Comparison of ENCODE assay signal across 1 cellular context in genomic region chr2:187461294-187462261, GRCh38.
TF ChIP-seq lines count a peak whose summit lies in the region.

No MANE protein-coding gene starts in this region.

TF ChIP-seq in HepG2, 621 proteins besides CTCF, POLR2A, EP300 and RAD21 (continued from another document and continues in another):
- TF ChIP-seq MYPOP (CRISPR knock-in tag; IDR thresholded peaks at IDR 0.05) (no peak), ZNF382 (CRISPR knock-in tag; IDR thresholded peaks at IDR 0.05; ENCODE audit: borderline replicate concordance) (no peak), KDM5A (IDR thresholded peaks at IDR 0.05; ENCODE audit: borderline replicate concordance, low read length) (peak; percentile 75), ZNF296 (CRISPR knock-in tag; conservative IDR thresholded peaks at IDR 0.05) (no peak), ZNF572 (CRISPR knock-in tag; IDR thresholded peaks at IDR 0.05) (0 out of 2 replicates have a peak, but pooled peaks have one; percentile 73), SMC3 (IDR thresholded peaks at IDR 0.05; ENCODE audit: low read length) (no peak), KDM3A (CRISPR knock-in tag; IDR thresholded peaks at IDR 0.05; ENCODE audit: low read depth) (peak; percentile 81), BRD4 (CRISPR knock-in tag; IDR thresholded peaks at IDR 0.05) (peak; percentile 94), ZFP41 (CRISPR knock-in tag; IDR thresholded peaks at IDR 0.05; ENCODE audit: borderline replicate concordance) (no peak), EZH2 (conservative IDR thresholded peaks at IDR 0.05; ENCODE audit: low read depth, low read length) (no peak; the same call in 1 of the 2 replicates), SATB2 (CRISPR knock-in tag; IDR thresholded peaks at IDR 0.05) (no peak), SP2 (CRISPR knock-in tag; IDR thresholded peaks at IDR 0.05) (no peak), BATF2 (CRISPR knock-in tag; IDR thresholded peaks at IDR 0.05) (no peak), ZNF280D (CRISPR knock-in tag; IDR thresholded peaks at IDR 0.05) (peak; percentile 96), MEIS1 (CRISPR knock-in tag; IDR thresholded peaks at IDR 0.05; ENCODE audit: borderline replicate concordance) (no peak), HNF4A (CRISPR knock-in tag; IDR thresholded peaks at IDR 0.05) (peak; percentile 17; the same call in 1 of the 2 replicates), ATF1 (CRISPR knock-in tag; IDR thresholded peaks at IDR 0.05) (no peak), KDM4B (CRISPR knock-in tag; IDR thresholded peaks at IDR 0.05) (no peak), ZNF746 (CRISPR knock-in tag; IDR thresholded peaks at IDR 0.05) (no peak), MIXL1 (CRISPR knock-in tag; IDR thresholded peaks at IDR 0.05) (peak; percentile 38; the same call in 1 of the 2 replicates), ZNF747 (CRISPR knock-in tag; IDR thresholded peaks at IDR 0.05; ENCODE audit: borderline replicate concordance) (no peak), ELF3 (CRISPR knock-in tag; IDR thresholded peaks at IDR 0.05) (peak; percentile 56; the same call in 1 of the 2 replicates), GPN1 (CRISPR knock-in tag; IDR thresholded peaks at IDR 0.05; ENCODE audit: borderline replicate concordance) (no peak), ESRRA (CRISPR knock-in tag; IDR thresholded peaks at IDR 0.05; ENCODE audit: low read depth) (no peak), ARNTL (CRISPR knock-in tag; IDR thresholded peaks at IDR 0.05) (no peak), GATA4 (IDR thresholded peaks at IDR 0.05; ENCODE audit: borderline replicate concordance, low read depth) (no peak), GMEB2 (CRISPR knock-in tag; IDR thresholded peaks at IDR 0.05; ENCODE audit: low read depth) (no peak), ZNF484 (CRISPR knock-in tag; IDR thresholded peaks at IDR 0.05; ENCODE audit: borderline replicate concordance, low read depth) (no peak), ZNF678 (CRISPR knock-in tag; IDR thresholded peaks at IDR 0.05) (no peak; the same call in 1 of the 2 replicates), PRDM4 (CRISPR knock-in tag; IDR thresholded peaks at IDR 0.05; ENCODE audit: borderline replicate concordance) (no peak), ZMAT3 (CRISPR knock-in tag; conservative IDR thresholded peaks at IDR 0.05) (0 out of 2 replicates have a peak, but pooled peaks have one; percentile 64), NCOR1 (IDR thresholded peaks at IDR 0.05; ENCODE audit: borderline replicate concordance, low read length) (no peak), ATRX (CRISPR knock-in tag; IDR thresholded peaks at IDR 0.05; ENCODE audit: borderline replicate concordance) (no peak), ZNF17 (CRISPR knock-in tag; IDR thresholded peaks at IDR 0.05) (no peak), EEA1 (CRISPR knock-in tag; IDR thresholded peaks at IDR 0.05; ENCODE audit: borderline replicate concordance) (no peak), FOSL1 (CRISPR knock-in tag; IDR thresholded peaks at IDR 0.05; ENCODE audit: borderline replicate concordance) (no peak), NFYC (CRISPR knock-in tag; IDR thresholded peaks at IDR 0.05) (0 out of 2 replicates have a peak, but pooled peaks have one; percentile 18), CCDC6 (CRISPR knock-in tag; IDR thresholded peaks at IDR 0.05) (peak; percentile 93), SAFB2 (CRISPR knock-in tag; IDR thresholded peaks at IDR 0.05; ENCODE audit: borderline replicate concordance, low read depth) (no peak), HDAC2 (CRISPR knock-in tag; IDR thresholded peaks at IDR 0.05) (peak; percentile 81)
- TF ChIP-seq, protein P1, sequence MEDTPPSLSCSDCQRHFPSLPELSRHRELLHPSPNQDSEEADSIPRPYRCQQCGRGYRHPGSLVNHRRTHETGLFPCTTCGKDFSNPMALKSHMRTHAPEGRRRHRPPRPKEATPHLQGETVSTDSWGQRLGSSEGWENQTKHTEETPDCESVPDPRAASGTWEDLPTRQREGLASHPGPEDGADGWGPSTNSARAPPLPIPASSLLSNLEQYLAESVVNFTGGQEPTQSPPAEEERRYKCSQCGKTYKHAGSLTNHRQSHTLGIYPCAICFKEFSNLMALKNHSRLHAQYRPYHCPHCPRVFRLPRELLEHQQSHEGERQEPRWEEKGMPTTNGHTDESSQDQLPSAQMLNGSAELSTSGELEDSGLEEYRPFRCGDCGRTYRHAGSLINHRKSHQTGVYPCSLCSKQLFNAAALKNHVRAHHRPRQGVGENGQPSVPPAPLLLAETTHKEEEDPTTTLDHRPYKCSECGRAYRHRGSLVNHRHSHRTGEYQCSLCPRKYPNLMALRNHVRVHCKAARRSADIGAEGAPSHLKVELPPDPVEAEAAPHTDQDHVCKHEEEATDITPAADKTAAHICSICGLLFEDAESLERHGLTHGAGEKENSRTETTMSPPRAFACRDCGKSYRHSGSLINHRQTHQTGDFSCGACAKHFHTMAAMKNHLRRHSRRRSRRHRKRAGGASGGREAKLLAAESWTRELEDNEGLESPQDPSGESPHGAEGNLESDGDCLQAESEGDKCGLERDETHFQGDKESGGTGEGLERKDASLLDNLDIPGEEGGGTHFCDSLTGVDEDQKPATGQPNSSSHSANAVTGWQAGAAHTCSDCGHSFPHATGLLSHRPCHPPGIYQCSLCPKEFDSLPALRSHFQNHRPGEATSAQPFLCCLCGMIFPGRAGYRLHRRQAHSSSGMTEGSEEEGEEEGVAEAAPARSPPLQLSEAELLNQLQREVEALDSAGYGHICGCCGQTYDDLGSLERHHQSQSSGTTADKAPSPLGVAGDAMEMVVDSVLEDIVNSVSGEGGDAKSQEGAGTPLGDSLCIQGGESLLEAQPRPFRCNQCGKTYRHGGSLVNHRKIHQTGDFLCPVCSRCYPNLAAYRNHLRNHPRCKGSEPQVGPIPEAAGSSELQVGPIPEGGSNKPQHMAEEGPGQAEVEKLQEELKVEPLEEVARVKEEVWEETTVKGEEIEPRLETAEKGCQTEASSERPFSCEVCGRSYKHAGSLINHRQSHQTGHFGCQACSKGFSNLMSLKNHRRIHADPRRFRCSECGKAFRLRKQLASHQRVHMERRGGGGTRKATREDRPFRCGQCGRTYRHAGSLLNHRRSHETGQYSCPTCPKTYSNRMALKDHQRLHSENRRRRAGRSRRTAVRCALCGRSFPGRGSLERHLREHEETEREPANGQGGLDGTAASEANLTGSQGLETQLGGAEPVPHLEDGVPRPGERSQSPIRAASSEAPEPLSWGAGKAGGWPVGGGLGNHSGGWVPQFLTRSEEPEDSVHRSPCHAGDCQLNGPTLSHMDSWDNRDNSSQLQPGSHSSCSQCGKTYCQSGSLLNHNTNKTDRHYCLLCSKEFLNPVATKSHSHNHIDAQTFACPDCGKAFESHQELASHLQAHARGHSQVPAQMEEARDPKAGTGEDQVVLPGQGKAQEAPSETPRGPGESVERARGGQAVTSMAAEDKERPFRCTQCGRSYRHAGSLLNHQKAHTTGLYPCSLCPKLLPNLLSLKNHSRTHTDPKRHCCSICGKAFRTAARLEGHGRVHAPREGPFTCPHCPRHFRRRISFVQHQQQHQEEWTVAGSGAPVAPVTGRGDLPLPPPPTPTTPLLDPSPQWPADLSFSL (CRISPR knock-in tag; IDR thresholded peaks at IDR 0.05): no peak
- TF ChIP-seq, protein P2, sequence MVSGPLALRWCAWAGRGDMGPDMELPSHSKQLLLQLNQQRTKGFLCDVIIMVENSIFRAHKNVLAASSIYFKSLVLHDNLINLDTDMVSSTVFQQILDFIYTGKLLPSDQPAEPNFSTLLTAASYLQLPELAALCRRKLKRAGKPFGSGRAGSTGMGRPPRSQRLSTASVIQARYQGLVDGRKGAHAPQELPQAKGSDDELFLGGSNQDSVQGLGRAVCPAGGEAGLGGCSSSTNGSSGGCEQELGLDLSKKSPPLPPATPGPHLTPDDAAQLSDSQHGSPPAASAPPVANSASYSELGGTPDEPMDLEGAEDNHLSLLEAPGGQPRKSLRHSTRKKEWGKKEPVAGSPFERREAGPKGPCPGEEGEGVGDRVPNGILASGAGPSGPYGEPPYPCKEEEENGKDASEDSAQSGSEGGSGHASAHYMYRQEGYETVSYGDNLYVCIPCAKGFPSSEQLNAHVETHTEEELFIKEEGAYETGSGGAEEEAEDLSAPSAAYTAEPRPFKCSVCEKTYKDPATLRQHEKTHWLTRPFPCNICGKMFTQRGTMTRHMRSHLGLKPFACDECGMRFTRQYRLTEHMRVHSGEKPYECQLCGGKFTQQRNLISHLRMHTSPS (CRISPR knock-in tag; IDR thresholded peaks at IDR 0.05; ENCODE audit: low read depth): 0 out of 2 replicates have a peak, but pooled peaks have one; percentile 25
- TF ChIP-seq, protein P3, sequence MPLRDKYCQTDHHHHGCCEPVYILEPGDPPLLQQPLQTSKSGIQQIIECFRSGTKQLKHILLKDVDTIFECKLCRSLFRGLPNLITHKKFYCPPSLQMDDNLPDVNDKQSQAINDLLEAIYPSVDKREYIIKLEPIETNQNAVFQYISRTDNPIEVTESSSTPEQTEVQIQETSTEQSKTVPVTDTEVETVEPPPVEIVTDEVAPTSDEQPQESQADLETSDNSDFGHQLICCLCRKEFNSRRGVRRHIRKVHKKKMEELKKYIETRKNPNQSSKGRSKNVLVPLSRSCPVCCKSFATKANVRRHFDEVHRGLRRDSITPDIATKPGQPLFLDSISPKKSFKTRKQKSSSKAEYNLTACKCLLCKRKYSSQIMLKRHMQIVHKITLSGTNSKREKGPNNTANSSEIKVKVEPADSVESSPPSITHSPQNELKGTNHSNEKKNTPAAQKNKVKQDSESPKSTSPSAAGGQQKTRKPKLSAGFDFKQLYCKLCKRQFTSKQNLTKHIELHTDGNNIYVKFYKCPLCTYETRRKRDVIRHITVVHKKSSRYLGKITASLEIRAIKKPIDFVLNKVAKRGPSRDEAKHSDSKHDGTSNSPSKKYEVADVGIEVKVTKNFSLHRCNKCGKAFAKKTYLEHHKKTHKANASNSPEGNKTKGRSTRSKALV (CRISPR knock-in tag; IDR thresholded peaks at IDR 0.05): no peak
- TF ChIP-seq, protein P4, sequence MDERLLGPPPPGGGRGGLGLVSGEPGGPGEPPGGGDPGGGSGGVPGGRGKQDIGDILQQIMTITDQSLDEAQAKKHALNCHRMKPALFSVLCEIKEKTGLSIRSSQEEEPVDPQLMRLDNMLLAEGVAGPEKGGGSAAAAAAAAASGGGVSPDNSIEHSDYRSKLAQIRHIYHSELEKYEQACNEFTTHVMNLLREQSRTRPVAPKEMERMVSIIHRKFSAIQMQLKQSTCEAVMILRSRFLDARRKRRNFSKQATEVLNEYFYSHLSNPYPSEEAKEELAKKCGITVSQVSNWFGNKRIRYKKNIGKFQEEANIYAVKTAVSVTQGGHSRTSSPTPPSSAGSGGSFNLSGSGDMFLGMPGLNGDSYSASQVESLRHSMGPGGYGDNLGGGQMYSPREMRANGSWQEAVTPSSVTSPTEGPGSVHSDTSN (CRISPR knock-in tag; IDR thresholded peaks at IDR 0.05): no peak
